In the genomic region with DNA sequence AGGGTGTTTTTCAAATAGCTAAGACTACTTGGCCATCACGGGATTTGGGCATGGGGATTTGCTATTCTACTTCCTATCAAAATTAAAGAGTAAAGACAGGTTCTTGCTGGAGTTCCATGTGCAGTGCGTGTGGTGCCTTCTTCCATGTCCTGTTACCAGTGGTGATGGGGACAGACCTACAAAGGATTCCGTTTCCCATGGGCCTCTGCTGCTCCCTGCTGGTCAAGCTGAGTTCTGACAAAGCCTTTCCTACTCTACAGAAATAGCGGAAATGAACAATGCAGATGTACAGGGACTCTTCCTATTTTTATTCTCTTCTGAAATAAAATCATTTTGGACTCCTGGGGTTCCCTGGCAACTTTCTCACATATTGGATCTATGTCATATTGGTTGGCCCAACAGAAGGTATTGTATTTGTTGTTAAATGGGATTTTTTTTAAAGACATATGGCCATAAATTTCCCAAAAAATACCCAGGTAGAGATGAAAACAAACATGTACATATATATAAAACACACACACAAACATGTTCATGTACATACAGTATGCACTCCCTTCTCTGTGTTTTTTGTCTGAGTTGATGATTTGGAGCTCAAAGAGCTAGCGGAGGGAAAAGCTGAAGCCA, we compare ENCODE assay signal across 9 cellular contexts.
DNase-seq lines count a peak whose midpoint lies in the region; ATAC-seq and TF ChIP-seq lines count a peak whose summit lies in the region.
"Had no signal": no experiment of that assay in that cellular context is flagged by ENCODE, and none has a peak within 500 bp of the region (broad histone marks: within the 10 kb centered on the region; RNA-seq: fewer than 3 reads in every experiment).

No MANE protein-coding gene starts in this region.

- TF ChIP-seq POLR2A in HCT116 (IDR thresholded peaks at IDR 0.05; ENCODE audit: borderline replicate concordance, extremely low read depth, insufficient read depth, insufficient read length), result no peak

- H3K4me2 ChIP-seq in HCT116 (ENCODE audit: low read length) (no peak overlapping the region), MM.1S (ENCODE audit: low read depth, low read length) (no peak overlapping the region)

- H3K27me3 ChIP-seq in HCT116 (ENCODE audit: insufficient read depth, low read length), result no peaks in the 10 kb centered on the region
- H3K27me3 ChIP-seq in MM.1S (replicated peaks; ENCODE audit: insufficient read depth, low read length), result no peaks in the 10 kb centered on the region
- no peaks in the 10 kb centered on the region for H3K27me3 ChIP-seq in SJCRH30

- H3K9me3 ChIP-seq in HCT116 (ENCODE audit: control insufficient read depth in 1 of 2, insufficient read depth in 1 of 2, low read depth in 1 of 2, low read length in 2 of 2) (no peaks in the 10 kb centered on the region), MM.1S (replicated peaks; ENCODE audit: insufficient read depth, low read length) (no peaks in the 10 kb centered on the region), SJCRH30 (replicated peaks) (no peaks in the 10 kb centered on the region)

- H4K20me1 ChIP-seq in HCT116 (ENCODE audit: insufficient read depth) (no peaks in the 10 kb centered on the region), MM.1S (ENCODE audit: insufficient read depth, low read length) (no peaks in the 10 kb centered on the region)

- H3K36me3 ChIP-seq in HCT116 (ENCODE audit: control insufficient read depth in 1 of 2, insufficient read depth in 2 of 2, low read length in 2 of 2) (0 out of 4 replicates have a peak, but pooled peaks cover 0 to 5% of the 10 kb centered on the region in 2 experiments), MM.1S (replicated peaks; ENCODE audit: insufficient read depth, low read length) (no peaks in the 10 kb centered on the region), SJCRH30 (peaks cover 61% of the 10 kb centered on the region)

- DNase-seq in GM10266 (ENCODE audit: extremely low spot score), result peak; percentile 57
- DNase-seq in HCT116 (ENCODE audit: low read depth, low spot score), result peak; percentile 57
- DNase-seq in MM.1S, result peak; percentile 62
- DNase-seq in SJCRH30, result peak; percentile 65 to 78
- DNase-seq in activated gamma-delta T cell treated with anti-CD3 and anti-CD28 coated beads, Interleukin-2, amount 50 U/mL, for 16 hours (ENCODE audit: low read depth), result peak; percentile 27
- DNase-seq in germinal center (ENCODE audit: low spot score), result peak; percentile 66
- peak; percentile 80 for DNase-seq in pons (ENCODE audit: low spot score)
- no peak for DNase-seq in GOT3 (lab: John Stamatoyannopoulos, UW)

- CTCF ChIA-PET in HCT116 (lab: Charles Lee), result interaction anchor here (0.8 to 2.0 kb wide), 5 partner anchors 19 to 810 kb away, joined by 3 to 6 read pairs (median 3); no protein-coding TSS in a partner anchor

- POLR2A ChIA-PET in HCT116 (lab: Charles Lee), result no interaction called here

- peak; percentile 86 for TF ChIP-seq RAD21 in HCT116 (IDR thresholded peaks at IDR 0.05; ENCODE audit: low read depth)

- H2AFZ ChIP-seq in HCT116 (ENCODE audit: low read depth, low read length, poor library complexity, severe bottlenecking) (no peak overlapping the region), MM.1S (ENCODE audit: low read length) (no peak overlapping the region)

- intact Hi-C loops in HCT116 (cut with micrococcal nuclease), result loop anchor here (2.0 to 10.0 kb wide), 5 partner anchors 170 to 994 kb away; no protein-coding TSS in a partner anchor

- RAD21 ChIA-PET in HCT116 (lab: Charles Lee; ENCODE audit: low non-redundant PET in 1 of 2, low total read pairs in 2 of 2, uncharacterized antibody in 2 of 2, unreplicated experiment in 2 of 2), result interaction anchor here in 1 of 2 experiments (1.3 kb wide), 1 partner anchor 191 kb away, joined by 3 read pairs; no protein-coding TSS in a partner anchor

- H3K4me1 ChIP-seq in HCT116 (ENCODE audit: control insufficient read depth in 1 of 2, insufficient read depth in 2 of 2, low read length in 2 of 2) (peaks cover 0 to 4% of the 10 kb centered on the region in 2 experiments; a peak in 1 of 4 replicates), MM.1S (ENCODE audit: low read length) (no peaks in the 10 kb centered on the region), SJCRH30 (peaks cover 4% of the 10 kb centered on the region; the same call in 1 of the 2 replicates)

- TF ChIP-seq CTCF in GM10266 (IDR thresholded peaks at IDR 0.05; ENCODE audit: control insufficient read depth, insufficient read depth, low read depth, missing control alignments), result peak; percentile 85
- peak; percentile 70 to 95 (median 91) for TF ChIP-seq CTCF in HCT116 (IDR thresholded peaks at IDR 0.05 in 2 of 3, conservative IDR thresholded peaks at IDR 0.05 in 1 of 3; ENCODE audit: borderline replicate concordance in 1 of 3, insufficient read depth in 1 of 3, low read depth in 2 of 3, low read length in 2 of 3)
- TF ChIP-seq CTCF in MM.1S (IDR thresholded peaks at IDR 0.05; ENCODE audit: low read length), result peak; percentile 82

- H3K4me3 ChIP-seq in HCT116 (replicated peaks in 1 of 2; ENCODE audit: low read depth in 1 of 2, low read length in 2 of 2), result no peak overlapping the region
- H3K4me3 ChIP-seq in MM.1S (ENCODE audit: low read length), result no peak overlapping the region
- no peak overlapping the region for H3K4me3 ChIP-seq in SJCRH30
- H3K4me3 ChIP-seq: skin epidermis had no signal

- H3K9me2 ChIP-seq in HCT116 (ENCODE audit: insufficient read depth) (no peaks in the 10 kb centered on the region), MM.1S (replicated peaks; ENCODE audit: insufficient read depth, low read length) (no peaks in the 10 kb centered on the region)

- no peaks in the 10 kb centered on the region for H3K79me2 ChIP-seq in HCT116 (ENCODE audit: insufficient read depth, low read length)
- no peaks in the 10 kb centered on the region for H3K79me2 ChIP-seq in MM.1S (ENCODE audit: low read length)

- H3K9ac ChIP-seq in HCT116 (ENCODE audit: low read length) (no peak overlapping the region), MM.1S (ENCODE audit: low read length) (no peak overlapping the region)

- H3K27ac ChIP-seq in HCT116 (ENCODE audit: low read depth, low read length), result no peak overlapping the region
- no peak overlapping the region for H3K27ac ChIP-seq in MM.1S (ENCODE audit: low read length)
- no peak overlapping the region for H3K27ac ChIP-seq in SJCRH30
- H3K27ac ChIP-seq: skin epidermis had no signal

- no TSS peak for BruUV-seq in HCT116 (replicated peaks; lab: Mats Ljungman, UMichigan)

- H3F3A ChIP-seq in MM.1S (ENCODE audit: insufficient read depth, low read length), result no peaks in the 10 kb centered on the region

- peak; percentile 84 for ATAC-seq in HCT116

TF ChIP-seq in HCT116, 20 proteins besides CTCF, POLR2A, EP300 and RAD21:
- no peak for TF ChIP-seq CEBPB (IDR thresholded peaks at IDR 0.05; ENCODE audit: low read depth)
- no peak for TF ChIP-seq SP1 (IDR thresholded peaks at IDR 0.05; ENCODE audit: low read depth)
- TF ChIP-seq SRF (IDR thresholded peaks at IDR 0.05; ENCODE audit: low read depth), result no peak
- no peak for TF ChIP-seq POLR2AphosphoS5 (IDR thresholded peaks at IDR 0.05; ENCODE audit: low read depth, low read length)
- TF ChIP-seq, protein P1, sequence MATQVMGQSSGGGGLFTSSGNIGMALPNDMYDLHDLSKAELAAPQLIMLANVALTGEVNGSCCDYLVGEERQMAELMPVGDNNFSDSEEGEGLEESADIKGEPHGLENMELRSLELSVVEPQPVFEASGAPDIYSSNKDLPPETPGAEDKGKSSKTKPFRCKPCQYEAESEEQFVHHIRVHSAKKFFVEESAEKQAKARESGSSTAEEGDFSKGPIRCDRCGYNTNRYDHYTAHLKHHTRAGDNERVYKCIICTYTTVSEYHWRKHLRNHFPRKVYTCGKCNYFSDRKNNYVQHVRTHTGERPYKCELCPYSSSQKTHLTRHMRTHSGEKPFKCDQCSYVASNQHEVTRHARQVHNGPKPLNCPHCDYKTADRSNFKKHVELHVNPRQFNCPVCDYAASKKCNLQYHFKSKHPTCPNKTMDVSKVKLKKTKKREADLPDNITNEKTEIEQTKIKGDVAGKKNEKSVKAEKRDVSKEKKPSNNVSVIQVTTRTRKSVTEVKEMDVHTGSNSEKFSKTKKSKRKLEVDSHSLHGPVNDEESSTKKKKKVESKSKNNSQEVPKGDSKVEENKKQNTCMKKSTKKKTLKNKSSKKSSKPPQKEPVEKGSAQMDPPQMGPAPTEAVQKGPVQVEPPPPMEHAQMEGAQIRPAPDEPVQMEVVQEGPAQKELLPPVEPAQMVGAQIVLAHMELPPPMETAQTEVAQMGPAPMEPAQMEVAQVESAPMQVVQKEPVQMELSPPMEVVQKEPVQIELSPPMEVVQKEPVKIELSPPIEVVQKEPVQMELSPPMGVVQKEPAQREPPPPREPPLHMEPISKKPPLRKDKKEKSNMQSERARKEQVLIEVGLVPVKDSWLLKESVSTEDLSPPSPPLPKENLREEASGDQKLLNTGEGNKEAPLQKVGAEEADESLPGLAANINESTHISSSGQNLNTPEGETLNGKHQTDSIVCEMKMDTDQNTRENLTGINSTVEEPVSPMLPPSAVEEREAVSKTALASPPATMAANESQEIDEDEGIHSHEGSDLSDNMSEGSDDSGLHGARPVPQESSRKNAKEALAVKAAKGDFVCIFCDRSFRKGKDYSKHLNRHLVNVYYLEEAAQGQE (IDR thresholded peaks at IDR 0.05; ENCODE audit: low read depth), result no peak
- no peak for TF ChIP-seq YY1 (IDR thresholded peaks at IDR 0.05; ENCODE audit: extremely low read depth, insufficient replicate concordance, low read depth, low read length)
- no peak for TF ChIP-seq CBX3 (IDR thresholded peaks at IDR 0.05; ENCODE audit: low read depth)
- TF ChIP-seq, protein P2, sequence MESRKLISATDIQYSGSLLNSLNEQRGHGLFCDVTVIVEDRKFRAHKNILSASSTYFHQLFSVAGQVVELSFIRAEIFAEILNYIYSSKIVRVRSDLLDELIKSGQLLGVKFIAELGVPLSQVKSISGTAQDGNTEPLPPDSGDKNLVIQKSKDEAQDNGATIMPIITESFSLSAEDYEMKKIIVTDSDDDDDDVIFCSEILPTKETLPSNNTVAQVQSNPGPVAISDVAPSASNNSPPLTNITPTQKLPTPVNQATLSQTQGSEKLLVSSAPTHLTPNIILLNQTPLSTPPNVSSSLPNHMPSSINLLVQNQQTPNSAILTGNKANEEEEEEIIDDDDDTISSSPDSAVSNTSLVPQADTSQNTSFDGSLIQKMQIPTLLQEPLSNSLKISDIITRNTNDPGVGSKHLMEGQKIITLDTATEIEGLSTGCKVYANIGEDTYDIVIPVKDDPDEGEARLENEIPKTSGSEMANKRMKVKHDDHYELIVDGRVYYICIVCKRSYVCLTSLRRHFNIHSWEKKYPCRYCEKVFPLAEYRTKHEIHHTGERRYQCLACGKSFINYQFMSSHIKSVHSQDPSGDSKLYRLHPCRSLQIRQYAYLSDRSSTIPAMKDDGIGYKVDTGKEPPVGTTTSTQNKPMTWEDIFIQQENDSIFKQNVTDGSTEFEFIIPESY (IDR thresholded peaks at IDR 0.05; ENCODE audit: extremely low read depth, insufficient replicate concordance, low read length), result no peak
- no peak for TF ChIP-seq ZNF274 (IDR thresholded peaks at IDR 0.05; ENCODE audit: low read depth, low read length)
- no peak for TF ChIP-seq ELF1 (IDR thresholded peaks at IDR 0.05; ENCODE audit: borderline replicate concordance, low read depth)
TF ChIP-seq in HCT116: peak in this region for 0.
